ENCODE assay signal across 1 cellular context in the genomic region with DNA sequence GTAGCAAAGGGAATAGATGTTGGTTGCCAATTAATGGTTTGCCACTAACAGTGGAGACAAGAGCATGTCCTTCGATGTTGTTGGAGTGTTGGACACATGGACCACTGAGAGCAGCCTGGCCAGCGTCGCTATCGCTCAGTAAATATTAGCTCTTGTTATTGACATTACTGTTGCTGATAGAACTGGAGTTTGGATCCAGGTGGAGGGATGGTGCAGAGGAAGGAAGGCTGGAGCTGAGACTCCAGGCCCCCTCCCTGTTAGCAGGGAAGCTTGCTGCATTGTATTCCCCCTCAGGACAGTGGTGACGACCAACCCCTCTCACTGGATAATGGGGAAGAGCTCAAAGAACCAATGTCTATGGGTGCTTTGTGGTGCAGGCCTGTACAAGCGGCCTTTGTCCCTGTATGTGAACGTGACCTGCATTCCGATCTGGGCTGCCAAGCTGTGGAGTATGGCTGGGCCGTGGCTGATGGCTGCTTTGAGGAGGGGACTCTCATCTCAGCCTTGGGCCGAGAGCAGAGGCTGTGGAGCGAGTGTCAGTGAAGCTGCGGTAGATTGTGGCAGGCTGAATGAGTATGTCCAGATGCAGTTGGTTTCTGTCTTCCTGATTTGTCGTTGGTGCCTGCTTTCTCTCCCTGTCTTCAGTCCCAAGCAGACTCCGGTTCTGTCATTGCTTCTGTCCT.
TF ChIP-seq lines count a peak whose summit lies in the region.

No MANE protein-coding gene starts in this region.

TF ChIP-seq in HepG2, 621 proteins besides CTCF, POLR2A, EP300 and RAD21 (continues in another document):
- TF ChIP-seq, protein P1, sequence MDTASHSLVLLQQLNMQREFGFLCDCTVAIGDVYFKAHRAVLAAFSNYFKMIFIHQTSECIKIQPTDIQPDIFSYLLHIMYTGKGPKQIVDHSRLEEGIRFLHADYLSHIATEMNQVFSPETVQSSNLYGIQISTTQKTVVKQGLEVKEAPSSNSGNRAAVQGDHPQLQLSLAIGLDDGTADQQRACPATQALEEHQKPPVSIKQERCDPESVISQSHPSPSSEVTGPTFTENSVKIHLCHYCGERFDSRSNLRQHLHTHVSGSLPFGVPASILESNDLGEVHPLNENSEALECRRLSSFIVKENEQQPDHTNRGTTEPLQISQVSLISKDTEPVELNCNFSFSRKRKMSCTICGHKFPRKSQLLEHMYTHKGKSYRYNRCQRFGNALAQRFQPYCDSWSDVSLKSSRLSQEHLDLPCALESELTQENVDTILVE (CRISPR knock-in tag; IDR thresholded peaks at IDR 0.05) = peak; percentile 66; the same call in 1 of the 2 replicates
- TF ChIP-seq ZSCAN22 (CRISPR knock-in tag; IDR thresholded peaks at IDR 0.05) = 0 out of 2 replicates have a peak, but pooled peaks have one; percentile 38
- no peak for TF ChIP-seq NKX3-1 (CRISPR knock-in tag; IDR thresholded peaks at IDR 0.05)
- peak; percentile 52; the same call in 1 of the 2 replicates for TF ChIP-seq MEIS1 (CRISPR knock-in tag; IDR thresholded peaks at IDR 0.05; ENCODE audit: borderline replicate concordance)
- peak; percentile 82 for TF ChIP-seq ZNF124 (CRISPR knock-in tag; IDR thresholded peaks at IDR 0.05)
- TF ChIP-seq ZNF563 (CRISPR knock-in tag; IDR thresholded peaks at IDR 0.05) = no peak; the same call in 1 of the 2 replicates
- no peak for TF ChIP-seq ZNF34 (CRISPR knock-in tag; IDR thresholded peaks at IDR 0.05; ENCODE audit: borderline replicate concordance)
- peak; percentile 65; the same call in 1 of the 2 replicates for TF ChIP-seq YEATS4 (CRISPR knock-in tag; IDR thresholded peaks at IDR 0.05; ENCODE audit: borderline replicate concordance)
- TF ChIP-seq CBFB (CRISPR knock-in tag; IDR thresholded peaks at IDR 0.05) = peak; percentile 51; the same call in 1 of the 2 replicates
- TF ChIP-seq, protein P2, sequence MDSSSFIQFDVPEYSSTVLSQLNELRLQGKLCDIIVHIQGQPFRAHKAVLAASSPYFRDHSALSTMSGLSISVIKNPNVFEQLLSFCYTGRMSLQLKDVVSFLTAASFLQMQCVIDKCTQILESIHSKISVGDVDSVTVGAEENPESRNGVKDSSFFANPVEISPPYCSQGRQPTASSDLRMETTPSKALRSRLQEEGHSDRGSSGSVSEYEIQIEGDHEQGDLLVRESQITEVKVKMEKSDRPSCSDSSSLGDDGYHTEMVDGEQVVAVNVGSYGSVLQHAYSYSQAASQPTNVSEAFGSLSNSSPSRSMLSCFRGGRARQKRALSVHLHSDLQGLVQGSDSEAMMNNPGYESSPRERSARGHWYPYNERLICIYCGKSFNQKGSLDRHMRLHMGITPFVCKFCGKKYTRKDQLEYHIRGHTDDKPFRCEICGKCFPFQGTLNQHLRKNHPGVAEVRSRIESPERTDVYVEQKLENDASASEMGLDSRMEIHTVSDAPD (CRISPR knock-in tag; IDR thresholded peaks at IDR 0.05) = 0 out of 2 replicates have a peak, but pooled peaks have one; percentile 69
- TF ChIP-seq ASH2L (IDR thresholded peaks at IDR 0.05; ENCODE audit: insufficient read length, low read depth, low read length) = peak; percentile 68
- TF ChIP-seq HOXD1 (CRISPR knock-in tag; IDR thresholded peaks at IDR 0.05) = 0 out of 2 replicates have a peak, but pooled peaks have one; percentile 44
- peak; percentile 22 for TF ChIP-seq ZNF883 (CRISPR knock-in tag; IDR thresholded peaks at IDR 0.05; ENCODE audit: not compliant biosample characterization)
- no peak for TF ChIP-seq SRSF9 (IDR thresholded peaks at IDR 0.05; ENCODE audit: borderline replicate concordance, insufficient read depth, low read depth, low read length, poor library complexity, severe bottlenecking)
- TF ChIP-seq NONO (IDR thresholded peaks at IDR 0.05) = no peak
- peak; percentile 70 for TF ChIP-seq NONO (CRISPR knock-in tag; conservative IDR thresholded peaks at IDR 0.05)
- no peak for TF ChIP-seq RORA (CRISPR knock-in tag; IDR thresholded peaks at IDR 0.05)
- peak; percentile 72; the same call in 1 of the 2 replicates for TF ChIP-seq ZNF343 (CRISPR knock-in tag; IDR thresholded peaks at IDR 0.05)
- TF ChIP-seq, protein P3, sequence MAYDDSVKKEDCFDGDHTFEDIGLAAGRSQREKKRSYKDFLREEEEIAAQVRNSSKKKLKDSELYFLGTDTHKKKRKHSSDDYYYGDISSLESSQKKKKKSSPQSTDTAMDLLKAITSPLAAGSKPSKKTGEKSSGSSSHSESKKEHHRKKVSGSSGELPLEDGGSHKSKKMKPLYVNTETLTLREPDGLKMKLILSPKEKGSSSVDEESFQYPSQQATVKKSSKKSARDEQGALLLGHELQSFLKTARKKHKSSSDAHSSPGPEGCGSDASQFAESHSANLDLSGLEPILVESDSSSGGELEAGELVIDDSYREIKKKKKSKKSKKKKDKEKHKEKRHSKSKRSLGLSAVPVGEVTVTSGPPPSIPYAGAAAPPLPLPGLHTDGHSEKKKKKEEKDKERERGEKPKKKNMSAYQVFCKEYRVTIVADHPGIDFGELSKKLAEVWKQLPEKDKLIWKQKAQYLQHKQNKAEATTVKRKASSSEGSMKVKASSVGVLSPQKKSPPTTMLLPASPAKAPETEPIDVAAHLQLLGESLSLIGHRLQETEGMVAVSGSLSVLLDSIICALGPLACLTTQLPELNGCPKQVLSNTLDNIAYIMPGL (CRISPR knock-in tag; IDR thresholded peaks at IDR 0.05; ENCODE audit: borderline replicate concordance in 1 of 2, low read depth in 1 of 2) = peak in 1 of 2 experiments; percentile 64; a peak in 2 of 4 replicates
- TF ChIP-seq ZNF557 (CRISPR knock-in tag; IDR thresholded peaks at IDR 0.05) = 0 out of 2 replicates have a peak, but pooled peaks have one; percentile 42
- TF ChIP-seq DNMT3B (CRISPR knock-in tag; conservative IDR thresholded peaks at IDR 0.05) = 0 out of 2 replicates have a peak, but pooled peaks have one; percentile 47
- 0 out of 2 replicates have a peak, but pooled peaks have one; percentile 7 for TF ChIP-seq LCORL (IDR thresholded peaks at IDR 0.05)
- peak; percentile 83 for TF ChIP-seq LCORL (CRISPR knock-in tag; IDR thresholded peaks at IDR 0.05)
- TF ChIP-seq ZNF614 (CRISPR knock-in tag; IDR thresholded peaks at IDR 0.05; ENCODE audit: borderline replicate concordance) = peak; percentile 86
- TF ChIP-seq, protein P4, sequence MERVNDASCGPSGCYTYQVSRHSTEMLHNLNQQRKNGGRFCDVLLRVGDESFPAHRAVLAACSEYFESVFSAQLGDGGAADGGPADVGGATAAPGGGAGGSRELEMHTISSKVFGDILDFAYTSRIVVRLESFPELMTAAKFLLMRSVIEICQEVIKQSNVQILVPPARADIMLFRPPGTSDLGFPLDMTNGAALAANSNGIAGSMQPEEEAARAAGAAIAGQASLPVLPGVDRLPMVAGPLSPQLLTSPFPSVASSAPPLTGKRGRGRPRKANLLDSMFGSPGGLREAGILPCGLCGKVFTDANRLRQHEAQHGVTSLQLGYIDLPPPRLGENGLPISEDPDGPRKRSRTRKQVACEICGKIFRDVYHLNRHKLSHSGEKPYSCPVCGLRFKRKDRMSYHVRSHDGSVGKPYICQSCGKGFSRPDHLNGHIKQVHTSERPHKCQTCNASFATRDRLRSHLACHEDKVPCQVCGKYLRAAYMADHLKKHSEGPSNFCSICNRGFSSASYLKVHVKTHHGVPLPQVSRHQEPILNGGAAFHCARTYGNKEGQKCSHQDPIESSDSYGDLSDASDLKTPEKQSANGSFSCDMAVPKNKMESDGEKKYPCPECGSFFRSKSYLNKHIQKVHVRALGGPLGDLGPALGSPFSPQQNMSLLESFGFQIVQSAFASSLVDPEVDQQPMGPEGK (CRISPR knock-in tag; IDR thresholded peaks at IDR 0.05) = peak; percentile 91
- peak; percentile 79 for TF ChIP-seq SKI (IDR thresholded peaks at IDR 0.05; ENCODE audit: partially characterized antibody)
- TF ChIP-seq, protein P5, sequence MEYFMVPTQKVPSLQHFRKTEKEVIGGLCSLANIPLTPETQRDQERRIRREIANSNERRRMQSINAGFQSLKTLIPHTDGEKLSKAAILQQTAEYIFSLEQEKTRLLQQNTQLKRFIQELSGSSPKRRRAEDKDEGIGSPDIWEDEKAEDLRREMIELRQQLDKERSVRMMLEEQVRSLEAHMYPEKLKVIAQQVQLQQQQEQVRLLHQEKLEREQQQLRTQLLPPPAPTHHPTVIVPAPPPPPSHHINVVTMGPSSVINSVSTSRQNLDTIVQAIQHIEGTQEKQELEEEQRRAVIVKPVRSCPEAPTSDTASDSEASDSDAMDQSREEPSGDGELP (IDR thresholded peaks at IDR 0.05; ENCODE audit: borderline replicate concordance, low read depth) = peak; percentile 78; the same call in 1 of the 2 replicates
- no peak for TF ChIP-seq NFIB (CRISPR knock-in tag; IDR thresholded peaks at IDR 0.05; ENCODE audit: borderline replicate concordance)
- peak; percentile 82; the same call in 1 of the 2 replicates for TF ChIP-seq RFXAP (CRISPR knock-in tag; IDR thresholded peaks at IDR 0.05; ENCODE audit: borderline replicate concordance)
- TF ChIP-seq, protein P6, sequence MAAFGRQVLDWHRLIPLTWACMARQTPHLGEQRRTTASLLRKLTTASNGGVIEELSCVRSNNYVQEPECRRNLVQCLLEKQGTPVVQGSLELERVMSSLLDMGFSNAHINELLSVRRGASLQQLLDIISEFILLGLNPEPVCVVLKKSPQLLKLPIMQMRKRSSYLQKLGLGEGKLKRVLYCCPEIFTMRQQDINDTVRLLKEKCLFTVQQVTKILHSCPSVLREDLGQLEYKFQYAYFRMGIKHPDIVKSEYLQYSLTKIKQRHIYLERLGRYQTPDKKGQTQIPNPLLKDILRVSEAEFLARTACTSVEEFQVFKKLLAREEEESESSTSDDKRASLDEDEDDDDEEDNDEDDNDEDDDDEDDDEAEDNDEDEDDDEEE (CRISPR knock-in tag; IDR thresholded peaks at IDR 0.05) = no peak
- TF ChIP-seq ZNF501 (CRISPR knock-in tag; IDR thresholded peaks at IDR 0.05) = peak; percentile 22; the same call in 1 of the 2 replicates
- TF ChIP-seq, protein P7, sequence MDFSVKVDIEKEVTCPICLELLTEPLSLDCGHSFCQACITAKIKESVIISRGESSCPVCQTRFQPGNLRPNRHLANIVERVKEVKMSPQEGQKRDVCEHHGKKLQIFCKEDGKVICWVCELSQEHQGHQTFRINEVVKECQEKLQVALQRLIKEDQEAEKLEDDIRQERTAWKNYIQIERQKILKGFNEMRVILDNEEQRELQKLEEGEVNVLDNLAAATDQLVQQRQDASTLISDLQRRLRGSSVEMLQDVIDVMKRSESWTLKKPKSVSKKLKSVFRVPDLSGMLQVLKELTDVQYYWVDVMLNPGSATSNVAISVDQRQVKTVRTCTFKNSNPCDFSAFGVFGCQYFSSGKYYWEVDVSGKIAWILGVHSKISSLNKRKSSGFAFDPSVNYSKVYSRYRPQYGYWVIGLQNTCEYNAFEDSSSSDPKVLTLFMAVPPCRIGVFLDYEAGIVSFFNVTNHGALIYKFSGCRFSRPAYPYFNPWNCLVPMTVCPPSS (IDR thresholded peaks at IDR 0.05) = no peak
- TF ChIP-seq ZNF530 (CRISPR knock-in tag; IDR thresholded peaks at IDR 0.05; ENCODE audit: low read depth) = 0 out of 2 replicates have a peak, but pooled peaks have one; percentile 57
- TF ChIP-seq RFXANK (CRISPR knock-in tag; IDR thresholded peaks at IDR 0.05) = 0 out of 2 replicates have a peak, but pooled peaks have one; percentile 47
- TF ChIP-seq HMG20A (CRISPR knock-in tag; IDR thresholded peaks at IDR 0.05; ENCODE audit: borderline replicate concordance) = peak; percentile 73; the same call in 1 of the 2 replicates
- TF ChIP-seq, protein P8, sequence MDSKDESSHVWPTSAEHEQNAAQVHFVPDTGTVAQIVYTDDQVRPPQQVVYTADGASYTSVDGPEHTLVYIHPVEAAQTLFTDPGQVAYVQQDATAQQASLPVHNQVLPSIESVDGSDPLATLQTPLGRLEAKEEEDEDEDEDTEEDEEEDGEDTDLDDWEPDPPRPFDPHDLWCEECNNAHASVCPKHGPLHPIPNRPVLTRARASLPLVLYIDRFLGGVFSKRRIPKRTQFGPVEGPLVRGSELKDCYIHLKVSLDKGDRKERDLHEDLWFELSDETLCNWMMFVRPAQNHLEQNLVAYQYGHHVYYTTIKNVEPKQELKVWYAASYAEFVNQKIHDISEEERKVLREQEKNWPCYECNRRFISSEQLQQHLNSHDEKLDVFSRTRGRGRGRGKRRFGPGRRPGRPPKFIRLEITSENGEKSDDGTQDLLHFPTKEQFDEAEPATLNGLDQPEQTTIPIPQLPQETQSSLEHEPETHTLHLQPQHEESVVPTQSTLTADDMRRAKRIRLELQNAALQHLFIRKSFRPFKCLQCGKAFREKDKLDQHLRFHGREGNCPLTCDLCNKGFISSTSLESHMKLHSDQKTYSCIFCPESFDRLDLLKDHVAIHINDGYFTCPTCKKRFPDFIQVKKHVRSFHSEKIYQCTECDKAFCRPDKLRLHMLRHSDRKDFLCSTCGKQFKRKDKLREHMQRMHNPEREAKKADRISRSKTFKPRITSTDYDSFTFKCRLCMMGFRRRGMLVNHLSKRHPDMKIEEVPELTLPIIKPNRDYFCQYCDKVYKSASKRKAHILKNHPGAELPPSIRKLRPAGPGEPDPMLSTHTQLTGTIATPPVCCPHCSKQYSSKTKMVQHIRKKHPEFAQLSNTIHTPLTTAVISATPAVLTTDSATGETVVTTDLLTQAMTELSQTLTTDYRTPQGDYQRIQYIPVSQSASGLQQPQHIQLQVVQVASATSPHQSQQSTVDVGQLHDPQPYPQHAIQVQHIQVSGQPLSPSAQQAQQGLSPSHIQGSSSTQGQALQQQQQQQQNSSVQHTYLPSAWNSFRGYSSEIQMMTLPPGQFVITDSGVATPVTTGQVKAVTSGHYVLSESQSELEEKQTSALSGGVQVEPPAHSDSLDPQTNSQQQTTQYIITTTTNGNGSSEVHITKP (CRISPR knock-in tag; IDR thresholded peaks at IDR 0.05; ENCODE audit: low read depth) = peak; percentile 98
- peak; percentile 25; the same call in 1 of the 2 replicates for TF ChIP-seq GABPB1 (CRISPR knock-in tag; IDR thresholded peaks at IDR 0.05)
- TF ChIP-seq ZNF788 (CRISPR knock-in tag; IDR thresholded peaks at IDR 0.05; ENCODE audit: borderline replicate concordance) = peak; percentile 87; the same call in 1 of the 2 replicates
- TF ChIP-seq KDM3A (CRISPR knock-in tag; IDR thresholded peaks at IDR 0.05; ENCODE audit: low read depth) = peak; percentile 87
- no peak for TF ChIP-seq ZNF549 (CRISPR knock-in tag; IDR thresholded peaks at IDR 0.05)
- TF ChIP-seq ZNF556 (CRISPR knock-in tag; IDR thresholded peaks at IDR 0.05; ENCODE audit: borderline replicate concordance) = peak; percentile 66; the same call in 1 of the 2 replicates
- TF ChIP-seq, protein P9, sequence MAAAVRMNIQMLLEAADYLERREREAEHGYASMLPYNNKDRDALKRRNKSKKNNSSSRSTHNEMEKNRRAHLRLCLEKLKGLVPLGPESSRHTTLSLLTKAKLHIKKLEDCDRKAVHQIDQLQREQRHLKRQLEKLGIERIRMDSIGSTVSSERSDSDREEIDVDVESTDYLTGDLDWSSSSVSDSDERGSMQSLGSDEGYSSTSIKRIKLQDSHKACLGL (CRISPR knock-in tag; IDR thresholded peaks at IDR 0.05) = no peak
- TF ChIP-seq BCL6 (CRISPR knock-in tag; IDR thresholded peaks at IDR 0.05) = peak; percentile 79
- TF ChIP-seq ZNF12 (CRISPR knock-in tag; IDR thresholded peaks at IDR 0.05) = peak; percentile 61; the same call in 1 of the 2 replicates
- TF ChIP-seq KMT2B (CRISPR knock-in tag; IDR thresholded peaks at IDR 0.05) = peak; percentile 76
- TF ChIP-seq ZBTB7A (CRISPR knock-in tag; IDR thresholded peaks at IDR 0.05) = peak; percentile 73; the same call in 1 of the 2 replicates
- peak; percentile 65 for TF ChIP-seq ZNF121 (CRISPR knock-in tag; IDR thresholded peaks at IDR 0.05)
- TF ChIP-seq RBAK (CRISPR knock-in tag; IDR thresholded peaks at IDR 0.05) = 0 out of 2 replicates have a peak, but pooled peaks have one; percentile 30
- no peak for TF ChIP-seq ZFAT (CRISPR knock-in tag; conservative IDR thresholded peaks at IDR 0.05)
- TF ChIP-seq CEBPB (IDR thresholded peaks at IDR 0.05; ENCODE audit: borderline replicate concordance, low read depth, low read length) = no peak
